In genomic region chr3:171598990-171599389, GRCh38 we compare ENCODE assay signal across 27 cellular contexts.
"Had no signal": no experiment of that assay in that cellular context is flagged by ENCODE, and none has a peak within 500 bp of the region (broad histone marks: within the 10 kb centered on the region; RNA-seq: fewer than 3 reads in every experiment).

No MANE protein-coding gene starts in this region.

- H3K27me3 Mint-ChIP-seq: stimulated activated memory B cell treated with anti-CD40 and anti-IgM and Interleukin-4, amounts not matched to agents 10 μg/mL and 1 μg/mL and 100 μg/mL, for 72 hours; stimulated activated naive CD8-positive, alpha-beta T cell treated with anti-CD3 and anti-CD28 coated beads, Interleukin-15, amount 100 ng/mL, for 72 hours had no signal

- H3K4me1 Mint-ChIP-seq: naive thymus-derived CD4-positive, alpha-beta T cell; natural killer cell; nephron; stimulated activated memory B cell treated with anti-CD40 and anti-IgM and Interleukin-4, amounts not matched to agents 10 μg/mL and 1 μg/mL and 100 μg/mL, for 72 hours; stimulated activated naive CD8-positive, alpha-beta T cell treated with anti-CD3 and anti-CD28 coated beads, Interleukin-15, amount 100 ng/mL, for 72 hours had no signal

- H3K27me3 ChIP-seq: neutrophil, pancreas, right lobe of liver, sigmoid colon, suprapubic skin, testis, tibial artery, upper lobe of left lung, vagina had no signal

- DNase-seq: naive thymus-derived CD4-positive, alpha-beta T cell; natural killer cell; nucleus accumbens; pancreas; psoas muscle; right cardiac atrium; right lobe of liver; sigmoid colon; small intestine; stimulated activated CD4-positive, alpha-beta T cell treated with anti-CD3 and anti-CD28 coated beads, Interleukin-1b, Interleukin-23, amount 100 ng/mL, for 48 hours; stimulated activated CD4-positive, alpha-beta T cell treated with anti-CD3 and anti-CD28 coated beads, Interleukin-4, amount 100 ng/mL, for 1 hour; stimulated activated CD4-positive, alpha-beta T cell treated with anti-CD3 and anti-CD28 coated beads, Interleukin-4, amount 100 ng/mL, for 4 hours; stimulated activated CD8-positive, alpha-beta memory T cell treated with anti-CD3 and anti-CD28 coated beads, Interleukin-4, amount 100 ng/mL, for 48 hours; stimulated activated naive CD4-positive, alpha-beta T cell; stimulated activated naive CD8-positive, alpha-beta T cell treated with anti-CD3 and anti-CD28 coated beads, Interleukin-15, amount 100 ng/mL, for 72 hours; stimulated activated naive CD8-positive, alpha-beta T cell treated with anti-CD3 and anti-CD28 coated beads, Interleukin-15, Interleukin-2, amounts not matched to agents 100 U/mL and 50 U/mL, for 24 hours; substantia nigra; testis; tibial artery; trophoblast cell; upper lobe of left lung had no signal

- FAIRE-seq: pancreas, small intestine, urothelium cell line had no signal

- H3K36me3 Mint-ChIP-seq: naive thymus-derived CD4-positive, alpha-beta T cell; natural killer cell; stimulated activated memory B cell treated with anti-CD40 and anti-IgM and Interleukin-4, amounts not matched to agents 10 μg/mL and 1 μg/mL and 100 μg/mL, for 72 hours had no signal

- H3K4me1 ChIP-seq: pancreas, psoas muscle, right lobe of liver, sigmoid colon, suprapubic skin, testis, tibial artery, upper lobe of left lung, vagina had no signal

- H3K27ac Mint-ChIP-seq: naive thymus-derived CD4-positive, alpha-beta T cell; natural killer cell; nephron; stimulated activated memory B cell treated with anti-CD40 and anti-IgM and Interleukin-4, amounts not matched to agents 10 μg/mL and 1 μg/mL and 100 μg/mL, for 72 hours; stimulated activated naive CD8-positive, alpha-beta T cell treated with anti-CD3 and anti-CD28 coated beads, Interleukin-15, amount 100 ng/mL, for 72 hours had no signal

- H3K4me3 ChIP-seq: pancreas, psoas muscle, right lobe of liver, sigmoid colon, suprapubic skin, testis, tibial artery, upper lobe of left lung, vagina had no signal

- H3K4me3 Mint-ChIP-seq: naive thymus-derived CD4-positive, alpha-beta T cell; natural killer cell; nephron; stimulated activated memory B cell treated with anti-CD40 and anti-IgM and Interleukin-4, amounts not matched to agents 10 μg/mL and 1 μg/mL and 100 μg/mL, for 72 hours; stimulated activated naive CD8-positive, alpha-beta T cell treated with anti-CD3 and anti-CD28 coated beads, Interleukin-15, amount 100 ng/mL, for 72 hours had no signal

- H3K9me3 ChIP-seq: neutrophil, pancreas, psoas muscle, right lobe of liver, sigmoid colon, suprapubic skin, testis, tibial artery, upper lobe of left lung, vagina had no signal

- H3K27ac ChIP-seq: neutrophil, pancreas, psoas muscle, right lobe of liver, sigmoid colon, suprapubic skin, testis, tibial artery, upper lobe of left lung, vagina had no signal

- ATAC-seq: naive thymus-derived CD4-positive, alpha-beta T cell; natural killer cell; pancreas; psoas muscle; right lobe of liver; stimulated activated memory B cell treated with anti-CD40 and anti-IgM and Interleukin-4, amounts not matched to agents 10 μg/mL and 1 μg/mL and 100 μg/mL, for 72 hours; stimulated activated naive CD8-positive, alpha-beta T cell treated with anti-CD3 and anti-CD28 coated beads, Interleukin-15, amount 100 ng/mL, for 72 hours; stimulated activated naive CD8-positive, alpha-beta T cell treated with anti-CD3 and anti-CD28 coated beads, Interleukin-15, Interleukin-2, amounts not matched to agents 100 U/mL and 50 U/mL, for 24 hours had no signal

- H3K9me3 Mint-ChIP-seq: naive thymus-derived CD4-positive, alpha-beta T cell; natural killer cell; nephron; stimulated activated memory B cell treated with anti-CD40 and anti-IgM and Interleukin-4, amounts not matched to agents 10 μg/mL and 1 μg/mL and 100 μg/mL, for 72 hours; stimulated activated naive CD8-positive, alpha-beta T cell treated with anti-CD3 and anti-CD28 coated beads, Interleukin-15, amount 100 ng/mL, for 72 hours had no signal
